ENCODE assay signal across 14 cellular contexts in the genomic region with DNA sequence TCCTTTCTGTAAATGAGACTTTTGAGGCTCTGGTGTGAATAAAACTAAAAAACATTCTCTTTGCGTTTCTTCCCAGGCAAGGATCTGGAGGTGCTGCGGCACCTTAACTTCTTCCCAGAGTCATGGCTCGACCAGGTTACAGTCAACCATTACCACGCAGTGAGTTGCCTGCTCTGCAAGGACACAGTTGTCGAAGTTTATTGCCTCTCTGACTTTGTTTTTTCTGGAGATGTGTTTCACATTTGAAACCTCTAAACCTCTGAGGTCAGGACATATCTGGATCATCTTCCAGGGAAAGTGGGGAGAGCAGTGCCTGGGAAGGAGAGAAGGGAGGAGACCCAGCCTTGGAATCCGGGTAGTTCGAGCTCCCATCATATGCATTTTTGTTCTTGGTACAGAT.
"Had no signal": no experiment of that assay in that cellular context is flagged by ENCODE, and none has a peak within 500 bp of the region (broad histone marks: within the 10 kb centered on the region; RNA-seq: fewer than 3 reads in every experiment).

No MANE protein-coding gene starts in this region.

- H3K27ac ChIP-seq: esophagus squamous epithelium, neutrophil, upper lobe of left lung had no signal

- H3K4me1 ChIP-seq: upper lobe of left lung had no signal

- H3K9me3 ChIP-seq: esophagus squamous epithelium, neutrophil, upper lobe of left lung had no signal

- H3K4me3 ChIP-seq: esophagus squamous epithelium, upper lobe of left lung had no signal

- H3K27me3 ChIP-seq: esophagus squamous epithelium, upper lobe of left lung had no signal

- H3K27ac Mint-ChIP-seq: activated CD4-positive, alpha-beta memory T cell treated with anti-CD3 and anti-CD28 coated beads for 36 hours; activated CD4-positive, alpha-beta T cell treated with anti-CD3 and anti-CD28 coated beads for 36 hours; activated CD8-positive, alpha-beta memory T cell treated with anti-CD3 and anti-CD28 coated beads, Interleukin-2, amount 10 ng/mL, durations not matched to agents 7 days and 5 days; activated naive CD4-positive, alpha-beta T cell treated with anti-CD3 and anti-CD28 coated beads, Interleukin-2, amount 10 ng/mL, durations not matched to agents 7 days and 5 days; activated T-cell treated with anti-CD3 and anti-CD28 coated beads, Interleukin-2, amount 50 U/mL, for 24 hours; stimulated activated memory B cell treated with anti-CD40 and anti-IgM and Interleukin-4, amounts not matched to agents 10 μg/mL and 1 μg/mL and 100 μg/mL, for 72 hours had no signal

- H3K9me3 Mint-ChIP-seq: activated CD4-positive, alpha-beta memory T cell treated with anti-CD3 and anti-CD28 coated beads for 36 hours; activated naive CD4-positive, alpha-beta T cell treated with anti-CD3 and anti-CD28 coated beads, Interleukin-2, amount 10 ng/mL, durations not matched to agents 7 days and 5 days; activated T-cell treated with anti-CD3 and anti-CD28 coated beads, Interleukin-2, amount 50 U/mL, for 24 hours; stimulated activated memory B cell treated with anti-CD40 and anti-IgM and Interleukin-4, amounts not matched to agents 10 μg/mL and 1 μg/mL and 100 μg/mL, for 72 hours had no signal

- ATAC-seq: activated CD4-positive, alpha-beta T cell treated with anti-CD3 and anti-CD28 coated beads for 36 hours; activated CD8-positive, alpha-beta memory T cell treated with anti-CD3 and anti-CD28 coated beads, Interleukin-2, amount 10 ng/mL, durations not matched to agents 7 days and 5 days; stimulated activated memory B cell treated with anti-CD40 and anti-IgM and Interleukin-4, amounts not matched to agents 10 μg/mL and 1 μg/mL and 100 μg/mL, for 72 hours had no signal

- H3K4me3 Mint-ChIP-seq: activated CD4-positive, alpha-beta memory T cell treated with anti-CD3 and anti-CD28 coated beads for 36 hours; activated CD4-positive, alpha-beta T cell treated with anti-CD3 and anti-CD28 coated beads for 36 hours; activated CD8-positive, alpha-beta memory T cell treated with anti-CD3 and anti-CD28 coated beads, Interleukin-2, amount 10 ng/mL, durations not matched to agents 7 days and 5 days; activated naive CD4-positive, alpha-beta T cell treated with anti-CD3 and anti-CD28 coated beads, Interleukin-2, amount 10 ng/mL, durations not matched to agents 7 days and 5 days; activated T-cell treated with anti-CD3 and anti-CD28 coated beads, Interleukin-2, amount 50 U/mL, for 24 hours; stimulated activated memory B cell treated with anti-CD40 and anti-IgM and Interleukin-4, amounts not matched to agents 10 μg/mL and 1 μg/mL and 100 μg/mL, for 72 hours had no signal

- H3K36me3 ChIP-seq: esophagus squamous epithelium, neutrophil, upper lobe of left lung had no signal

- DNase-seq: activated CD4-positive, alpha-beta memory T cell treated with anti-CD3 and anti-CD28 coated beads for 36 hours; activated CD4-positive, alpha-beta T cell treated with anti-CD3 and anti-CD28 coated beads for 36 hours; activated CD8-positive, alpha-beta memory T cell treated with anti-CD3 and anti-CD28 coated beads, Interleukin-2, amount 10 ng/mL, durations not matched to agents 7 days and 5 days; activated naive CD4-positive, alpha-beta T cell treated with anti-CD3 and anti-CD28 coated beads, Interleukin-2, amount 10 ng/mL, durations not matched to agents 7 days and 5 days; activated T-cell treated with anti-CD3 and anti-CD28 coated beads, Interleukin-2, amount 50 U/mL, for 24 hours; cortex of kidney; effector CD8-positive, alpha-beta T cell; esophagus squamous epithelium; retina; stimulated activated CD4-positive, alpha-beta T cell treated with anti-CD3 and anti-CD28 coated beads, Interleukin-2, amount 100 ng/mL, for 48 hours; T-helper 2 cell; upper lobe of left lung had no signal

- H3K36me3 Mint-ChIP-seq: activated CD4-positive, alpha-beta memory T cell treated with anti-CD3 and anti-CD28 coated beads for 36 hours; activated CD8-positive, alpha-beta memory T cell treated with anti-CD3 and anti-CD28 coated beads, Interleukin-2, amount 10 ng/mL, durations not matched to agents 7 days and 5 days; activated naive CD4-positive, alpha-beta T cell treated with anti-CD3 and anti-CD28 coated beads, Interleukin-2, amount 10 ng/mL, durations not matched to agents 7 days and 5 days; stimulated activated memory B cell treated with anti-CD40 and anti-IgM and Interleukin-4, amounts not matched to agents 10 μg/mL and 1 μg/mL and 100 μg/mL, for 72 hours had no signal
